In genomic region chr15:35067501-35068347, GRCh38 we compare ENCODE assay signal across 1 cellular context.
TF ChIP-seq lines count a peak whose summit lies in the region.

No MANE protein-coding gene starts in this region.

TF ChIP-seq in K562, 482 proteins besides CTCF, POLR2A, EP300 and RAD21 (continued from another document):
- TF ChIP-seq ZHX1 (conservative IDR thresholded peaks at IDR 0.05; ENCODE audit: low read length) (no peak), ZNF23 (CRISPR knock-in tag; IDR thresholded peaks at IDR 0.05) (no peak), FOS (IDR thresholded peaks at IDR 0.05; ENCODE audit: extremely low read depth, insufficient read length) (no peak), MEIS2 (IDR thresholded peaks at IDR 0.05; ENCODE audit: partially characterized antibody) (peak; percentile 27), ZBTB5 (IDR thresholded peaks at IDR 0.05) (no peak)
